In the genomic region with DNA sequence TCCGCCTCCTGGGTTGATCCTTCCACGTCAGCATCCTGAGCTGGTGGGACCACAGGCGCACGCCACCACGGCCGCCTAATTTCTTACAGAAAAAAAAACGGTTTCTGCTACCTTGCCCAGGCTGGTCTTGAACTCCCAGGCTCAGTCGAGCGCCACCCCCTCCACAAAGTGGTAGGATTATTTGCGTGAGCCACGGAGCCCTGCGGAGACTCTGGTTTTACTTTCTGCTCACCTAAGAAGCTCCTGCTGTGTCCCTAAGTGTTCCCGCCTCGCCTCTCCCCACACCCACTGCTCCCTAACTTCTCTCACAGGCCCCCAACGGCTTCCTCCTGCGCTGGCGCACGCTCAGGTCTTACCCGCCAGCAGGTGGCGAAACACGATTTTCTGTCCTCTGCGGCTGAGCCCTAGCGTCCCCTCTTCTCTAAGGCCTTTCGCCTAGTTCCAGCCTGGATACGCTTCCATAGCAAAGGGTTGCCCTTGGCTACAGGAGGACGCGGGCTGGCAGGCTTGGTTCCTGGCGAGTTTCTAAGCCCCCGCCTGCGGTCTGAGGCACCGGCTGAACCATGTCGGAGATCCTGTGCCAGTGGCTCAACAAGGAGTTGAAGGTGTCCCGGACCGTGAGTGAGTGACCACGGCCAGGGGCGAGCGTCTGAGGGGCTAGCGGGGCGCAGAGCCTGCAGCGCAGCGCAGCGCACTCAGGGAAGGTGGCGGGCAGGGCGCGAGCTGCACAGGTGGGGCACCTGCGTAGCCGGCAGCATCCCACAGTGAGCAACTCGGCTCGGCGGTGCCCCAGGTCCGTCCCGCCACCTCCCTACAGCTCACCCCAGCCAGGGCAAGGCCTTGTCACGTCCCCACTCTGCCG, we compare ENCODE assay signal across 8 cellular contexts. TPM values are rescaled to one million over a fixed set of nuclear protein-coding genes. Genes with fewer than 3 reads are reported as not detected.
DNase-seq lines count a peak whose midpoint lies in the region; ATAC-seq, FAIRE-seq and TF ChIP-seq lines count a peak whose summit lies in the region.

A gene with protein sequence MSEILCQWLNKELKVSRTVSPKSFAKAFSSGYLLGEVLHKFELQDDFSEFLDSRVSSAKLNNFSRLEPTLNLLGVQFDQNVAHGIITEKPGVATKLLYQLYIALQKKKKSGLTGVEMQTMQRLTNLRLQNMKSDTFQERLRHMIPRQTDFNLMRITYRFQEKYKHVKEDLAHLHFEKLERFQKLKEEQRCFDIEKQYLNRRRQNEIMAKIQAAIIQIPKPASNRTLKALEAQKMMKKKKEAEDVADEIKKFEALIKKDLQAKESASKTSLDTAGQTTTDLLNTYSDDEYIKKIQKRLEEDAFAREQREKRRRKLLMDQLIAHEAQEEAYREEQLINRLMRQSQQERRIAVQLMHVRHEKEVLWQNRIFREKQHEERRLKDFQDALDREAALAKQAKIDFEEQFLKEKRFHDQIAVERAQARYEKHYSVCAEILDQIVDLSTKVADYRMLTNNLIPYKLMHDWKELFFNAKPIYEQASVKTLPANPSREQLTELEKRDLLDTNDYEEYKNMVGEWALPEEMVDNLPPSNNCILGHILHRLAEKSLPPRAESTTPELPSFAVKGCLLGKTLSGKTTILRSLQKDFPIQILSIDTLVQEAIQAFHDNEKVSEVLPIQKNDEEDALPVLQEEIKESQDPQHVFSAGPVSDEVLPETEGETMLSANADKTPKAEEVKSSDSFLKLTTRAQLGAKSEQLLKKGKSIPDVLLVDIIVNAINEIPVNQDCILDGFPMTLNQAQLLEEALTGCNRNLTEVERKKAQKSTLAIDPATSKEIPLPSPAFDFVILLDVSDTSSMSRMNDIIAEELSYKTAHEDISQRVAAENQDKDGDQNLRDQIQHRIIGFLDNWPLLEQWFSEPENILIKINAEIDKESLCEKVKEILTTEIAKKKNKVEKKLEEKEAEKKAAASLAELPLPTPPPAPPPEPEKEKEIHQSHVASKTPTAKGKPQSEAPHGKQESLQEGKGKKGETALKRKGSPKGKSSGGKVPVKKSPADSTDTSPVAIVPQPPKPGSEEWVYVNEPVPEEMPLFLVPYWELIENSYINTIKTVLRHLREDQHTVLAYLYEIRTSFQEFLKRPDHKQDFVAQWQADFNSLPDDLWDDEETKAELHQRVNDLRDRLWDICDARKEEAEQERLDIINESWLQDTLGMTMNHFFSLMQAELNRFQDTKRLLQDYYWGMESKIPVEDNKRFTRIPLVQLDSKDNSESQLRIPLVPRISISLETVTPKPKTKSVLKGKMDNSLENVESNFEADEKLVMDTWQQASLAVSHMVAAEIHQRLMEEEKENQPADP (N-terminal part only) (plus strand): TSS at position 429 of the 862 bp plus-strand sequence. CDS start 135 bp downstream, at position 564.

- WGBS in A549 (ENCODE audit: missing lambda C conversion rate): 2% methylated on average over 29 of the region's 54 CpGs
- WGBS in esophagus squamous epithelium, 2 donors: 9 to 12% methylated on average over 23 to 26 of the region's 54 CpGs

- intact Hi-C loops in esophagus squamous epithelium (cut with DNase I): loop anchor here (10.0 kb wide), 1 partner anchor 307 kb away; no protein-coding TSS in a partner anchor

- no peak for TF ChIP-seq EP300 in A549 (IDR thresholded peaks at IDR 0.05)

- H3K36me3 ChIP-seq in esophagus squamous epithelium (no peaks in the 10 kb centered on the region), muscle layer of colon (ENCODE audit: insufficient read depth, low read length) (no peaks in the 10 kb centered on the region)

- peaks cover 6% of the 10 kb centered on the region; the same call in 2 of the 3 replicates for H3K4me1 ChIP-seq in A549
- H3K4me1 ChIP-seq in esophagus squamous epithelium: peaks cover 4 to 18% (median 7%) of the 10 kb centered on the region in 3 donors
- H3K4me1 ChIP-seq in muscle layer of colon (ENCODE audit: insufficient read depth, low read length): peaks cover 6% of the 10 kb centered on the region

- ATAC-seq in A549 (peak; percentile 98 to 99), GM18868 (IDR thresholded peaks at IDR 0.05; ENCODE audit: unreplicated experiment) (peak; percentile 92), HG03460 (IDR thresholded peaks at IDR 0.05; ENCODE audit: unreplicated experiment) (peak; percentile 88)
- peak; percentile 92 to 94 for ATAC-seq in activated T-cell treated with anti-CD3 and anti-CD28 coated beads, Interleukin-2, amount 50 U/mL, for 4 hours

- H3K4me3 ChIP-seq in A549 (peak within 1 kb of the TSS; percentile 87), esophagus squamous epithelium (peak within 1 kb of the TSS; percentile 48 to 84 (median 70)), muscle layer of colon (ENCODE audit: low read depth in 1 of 2, low read length in 2 of 2) (peak within 1 kb of the TSS; percentile 80 to 91)

- peak; percentile 34 to 35; a peak in 4 of 5 replicates for TF ChIP-seq RAD21 in A549 (conservative IDR thresholded peaks at IDR 0.05 in 1 of 2, IDR thresholded peaks at IDR 0.05 in 1 of 2)

- CTCF ChIA-PET in A549 (lab: Yijun Ruan, JAX): interaction anchor here (0.7 to 2.3 kb wide), 6 partner anchors 9 to 652 kb away, joined by 3 to 12 read pairs (median 4); no protein-coding TSS in a partner anchor

- H3K27me3 ChIP-seq in esophagus squamous epithelium (no peaks in the 10 kb centered on the region), muscle layer of colon (ENCODE audit: control insufficient read depth in 1 of 2, insufficient read depth in 2 of 2, low read length in 2 of 2) (no peaks in the 10 kb centered on the region)

- POLR2A ChIA-PET in A549 (lab: Yijun Ruan, JAX): interaction anchor here (1.4 kb wide), 1 partner anchor 689 kb away, joined by 3 read pairs; no protein-coding TSS in a partner anchor

- peaks cover 5% of the 10 kb centered on the region for H3K9me3 Mint-ChIP-seq in activated T-cell treated with anti-CD3 and anti-CD28 coated beads, Interleukin-2, amount 50 U/mL, for 4 hours

- FAIRE-seq in A549 (lab: Jason Lieb, UNC): peak; percentile 76

- no peaks in the 10 kb centered on the region for H3K27me3 Mint-ChIP-seq in activated T-cell treated with anti-CD3 and anti-CD28 coated beads, Interleukin-2, amount 50 U/mL, for 4 hours (ENCODE audit: low read depth)

- TF ChIP-seq CTCF in A549 (IDR thresholded peaks at IDR 0.05) (peak; percentile 73), esophagus squamous epithelium (IDR thresholded peaks at IDR 0.05) (peak; percentile 61 to 74 (median 66))

- peak within 1 kb of the TSS; percentile 40 for H3K9ac ChIP-seq in muscle layer of colon (ENCODE audit: low read length)

- peaks cover 3% of the 10 kb centered on the region for H3K36me3 Mint-ChIP-seq in activated T-cell treated with anti-CD3 and anti-CD28 coated beads, Interleukin-2, amount 50 U/mL, for 4 hours (ENCODE audit: insufficient read depth)

- H3K4me1 Mint-ChIP-seq in activated T-cell treated with anti-CD3 and anti-CD28 coated beads, Interleukin-2, amount 50 U/mL, for 4 hours (ENCODE audit: low read depth): peaks cover 24% of the 10 kb centered on the region

- TF ChIP-seq POLR2A in A549 (IDR thresholded peaks at IDR 0.05; ENCODE audit: low read length): no peak
- TF ChIP-seq POLR2A in esophagus squamous epithelium (IDR thresholded peaks at IDR 0.05): no peak

- H3K9me3 ChIP-seq in A549: no peaks in the 10 kb centered on the region
- no peaks in the 10 kb centered on the region for H3K9me3 ChIP-seq in esophagus squamous epithelium
- no peaks in the 10 kb centered on the region for H3K9me3 ChIP-seq in muscle layer of colon (ENCODE audit: low read length)

- H3K27ac ChIP-seq in A549: peak within 1 kb of the TSS; percentile 58 to 76
- H3K27ac ChIP-seq in esophagus squamous epithelium: peak within 1 kb of the TSS in 3 of 4 donors; percentile 29 to 65 (median 46)
- no peak within 1 kb of the TSS for H3K27ac ChIP-seq in muscle layer of colon (ENCODE audit: low read depth, low read length)

- H3K4me3 Mint-ChIP-seq in activated T-cell treated with anti-CD3 and anti-CD28 coated beads, Interleukin-2, amount 50 U/mL, for 4 hours: peak within 1 kb of the TSS; percentile 94

- DNase-seq in A549 (ENCODE audit: low read depth in 1 of 2, low spot score in 1 of 2) (peak; percentile 81 to 95), OCI-M2 (lab: John Stamatoyannopoulos, UW; ENCODE audit: unreplicated experiment) (peak; percentile 29), esophagus squamous epithelium (lab: John Stamatoyannopoulos, UW) (peak; percentile 10)
- DNase-seq in activated T-cell treated with anti-CD3 and anti-CD28 coated beads, Interleukin-2, amount 50 U/mL, for 4 hours: peak; percentile 73
- peak; percentile 86 for DNase-seq in stimulated activated CD8-positive, alpha-beta memory T cell treated with anti-CD3 and anti-CD28 coated beads, Interleukin-4, amount 100 ng/mL, for 48 hours

- peak within 1 kb of the TSS; percentile 89 for H3K4me2 ChIP-seq in A549

TF ChIP-seq in A549, 52 proteins besides CTCF, POLR2A, EP300 and RAD21 (continues in another document):
- peak; percentile 86 for TF ChIP-seq PHF8 (IDR thresholded peaks at IDR 0.05; ENCODE audit: borderline replicate concordance, low read depth)
- no peak for TF ChIP-seq EHF (CRISPR knock-in tag; IDR thresholded peaks at IDR 0.05)
- TF ChIP-seq, protein P1, sequence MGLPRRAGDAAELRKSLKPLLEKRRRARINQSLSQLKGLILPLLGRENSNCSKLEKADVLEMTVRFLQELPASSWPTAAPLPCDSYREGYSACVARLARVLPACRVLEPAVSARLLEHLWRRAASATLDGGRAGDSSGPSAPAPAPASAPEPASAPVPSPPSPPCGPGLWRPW (IDR thresholded peaks at IDR 0.05): no peak
- TF ChIP-seq NR3C1 (IDR thresholded peaks at IDR 0.05): no peak
- peak; percentile 17; the same call in 1 of the 2 replicates for TF ChIP-seq SREBF2 (IDR thresholded peaks at IDR 0.05)
- TF ChIP-seq JUN (IDR thresholded peaks at IDR 0.05): peak in 1 of 2 experiments; percentile 60; a peak in 1 of 5 replicates
- no peak for TF ChIP-seq ZFP36 (IDR thresholded peaks at IDR 0.05; ENCODE audit: borderline replicate concordance, partially characterized antibody)
- peak; percentile 45; the same call in 2 of the 3 replicates for TF ChIP-seq SMC3 (IDR thresholded peaks at IDR 0.05)
- no peak for TF ChIP-seq FOSB (CRISPR knock-in tag; IDR thresholded peaks at IDR 0.05)

RNA-seq across cellular contexts. Expression of the gene that starts here (rescaled TPM):
- polyA plus RNA-seq in A549 (2011; rRNA removed) (6.2 and 8.7 TPM in 2 replicates), A549 (2017; fragmentation: RNase III; extraction: RNeasy Plus Mini Kit Qiagen cat#74134 plus additional on column Dnase treatment) (1.9 to 3.2 TPM (median 2.2 TPM) in 3 replicates)
- polyA plus RNA-seq in A549 (2012; cell fraction: cytosol; rRNA removed): 0.82 and 1.0 TPM in 2 replicates
- polyA plus RNA-seq in A549 (2012; cell fraction: nucleus; rRNA removed): 1.6 and 2.1 TPM in 2 replicates
- 3.0 and 4.0 TPM in 2 replicates for polyA minus RNA-seq in A549 (2011; rRNA and poly(A)+ RNA removed)
- 1 to 10 TPM; 3.4 to 4.3 (median 3.4) TPM for total RNA-seq in activated T-cell treated with anti-CD3 and anti-CD28 coated beads, Interleukin-2, amount 50 U/mL, for 4 hours
- 1 to 10 TPM; 1.2 to 6.1 (median 3.0) TPM for total RNA-seq in esophagus squamous epithelium

Comparison
In these comparisons a context has a peak if more than half of its experiments do, and no peak if none do; other contexts are left out.
1. DNase-seq: peak in every context shown above with its lines; median percentile 88 in A549; 86 in stimulated activated CD8-positive, alpha-beta memory T cell treated with anti-CD3 and anti-CD28 coated beads, Interleukin-4, amount 100 ng/mL, for 48 hours; 73 in activated T-cell treated with anti-CD3 and anti-CD28 coated beads, Interleukin-2, amount 50 U/mL, for 4 hours; 29 in OCI-M2; 10 in esophagus squamous epithelium.